1 cellular context compared by ENCODE assay signal in the genomic region with DNA sequence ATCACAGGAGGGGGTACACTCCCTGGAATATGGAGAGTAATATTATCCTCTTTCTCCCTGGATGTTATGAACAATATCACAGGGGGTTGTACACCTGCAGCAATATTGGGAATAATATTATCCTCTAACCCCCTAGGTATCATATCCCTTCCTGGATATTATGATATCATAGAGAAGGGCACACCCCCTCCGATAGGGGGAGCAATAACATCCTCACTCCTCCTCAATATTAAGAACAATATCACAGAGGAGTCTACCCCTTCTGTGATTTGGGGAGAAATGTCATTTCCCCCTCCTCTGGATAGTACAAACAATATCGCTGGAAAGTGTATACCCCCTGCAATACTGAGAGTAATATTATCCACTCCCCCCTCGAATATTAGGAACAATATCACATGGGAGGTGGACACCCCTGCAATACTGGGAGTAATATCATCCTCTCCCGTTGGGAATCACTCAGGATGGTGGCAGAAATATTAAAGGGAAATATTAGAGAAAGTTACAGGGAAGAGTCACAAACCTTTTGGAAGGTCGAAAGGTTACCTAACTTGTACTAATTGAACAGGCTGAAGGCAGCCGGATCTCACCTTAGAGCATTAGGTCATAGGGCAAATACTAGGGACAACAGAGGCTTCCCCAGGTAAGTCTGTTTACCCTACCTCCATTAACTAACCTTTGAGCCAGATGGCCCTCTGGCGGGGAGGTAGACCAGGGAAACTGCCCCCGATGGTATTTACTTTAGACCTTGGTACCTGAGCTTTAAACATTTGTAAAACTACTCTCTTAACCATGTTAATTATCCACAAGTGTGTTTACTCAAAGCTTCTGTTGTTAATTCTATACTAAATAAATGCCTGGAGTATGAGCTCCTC.
TF ChIP-seq lines count a peak whose summit lies in the region.

No MANE protein-coding gene starts in this region.

TF ChIP-seq in HepG2, 621 proteins besides CTCF, POLR2A, EP300 and RAD21 (continued from another document and continues in another):
- TF ChIP-seq, protein P1, sequence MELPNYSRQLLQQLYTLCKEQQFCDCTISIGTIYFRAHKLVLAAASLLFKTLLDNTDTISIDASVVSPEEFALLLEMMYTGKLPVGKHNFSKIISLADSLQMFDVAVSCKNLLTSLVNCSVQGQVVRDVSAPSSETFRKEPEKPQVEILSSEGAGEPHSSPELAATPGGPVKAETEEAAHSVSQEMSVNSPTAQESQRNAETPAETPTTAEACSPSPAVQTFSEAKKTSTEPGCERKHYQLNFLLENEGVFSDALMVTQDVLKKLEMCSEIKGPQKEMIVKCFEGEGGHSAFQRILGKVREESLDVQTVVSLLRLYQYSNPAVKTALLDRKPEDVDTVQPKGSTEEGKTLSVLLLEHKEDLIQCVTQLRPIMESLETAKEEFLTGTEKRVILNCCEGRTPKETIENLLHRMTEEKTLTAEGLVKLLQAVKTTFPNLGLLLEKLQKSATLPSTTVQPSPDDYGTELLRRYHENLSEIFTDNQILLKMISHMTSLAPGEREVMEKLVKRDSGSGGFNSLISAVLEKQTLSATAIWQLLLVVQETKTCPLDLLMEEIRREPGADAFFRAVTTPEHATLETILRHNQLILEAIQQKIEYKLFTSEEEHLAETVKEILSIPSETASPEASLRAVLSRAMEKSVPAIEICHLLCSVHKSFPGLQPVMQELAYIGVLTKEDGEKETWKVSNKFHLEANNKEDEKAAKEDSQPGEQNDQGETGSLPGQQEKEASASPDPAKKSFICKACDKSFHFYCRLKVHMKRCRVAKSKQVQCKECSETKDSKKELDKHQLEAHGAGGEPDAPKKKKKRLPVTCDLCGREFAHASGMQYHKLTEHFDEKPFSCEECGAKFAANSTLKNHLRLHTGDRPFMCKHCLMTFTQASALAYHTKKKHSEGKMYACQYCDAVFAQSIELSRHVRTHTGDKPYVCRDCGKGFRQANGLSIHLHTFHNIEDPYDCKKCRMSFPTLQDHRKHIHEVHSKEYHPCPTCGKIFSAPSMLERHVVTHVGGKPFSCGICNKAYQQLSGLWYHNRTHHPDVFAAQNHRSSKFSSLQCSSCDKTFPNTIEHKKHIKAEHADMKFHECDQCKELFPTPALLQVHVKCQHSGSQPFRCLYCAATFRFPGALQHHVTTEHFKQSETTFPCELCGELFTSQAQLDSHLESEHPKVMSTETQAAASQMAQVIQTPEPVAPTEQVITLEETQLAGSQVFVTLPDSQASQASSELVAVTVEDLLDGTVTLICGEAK (IDR thresholded peaks at IDR 0.05) = no peak
- TF ChIP-seq, protein P1 (CRISPR knock-in tag; IDR thresholded peaks at IDR 0.05) = no peak; the same call in 1 of the 2 replicates
- TF ChIP-seq ZNF557 (CRISPR knock-in tag; IDR thresholded peaks at IDR 0.05) = no peak
- TF ChIP-seq SPEN (CRISPR knock-in tag; IDR thresholded peaks at IDR 0.05; ENCODE audit: low read depth) = peak; percentile 60; the same call in 1 of the 2 replicates
- no peak for TF ChIP-seq ZNF263 (CRISPR knock-in tag; IDR thresholded peaks at IDR 0.05)
- peak; percentile 57; the same call in 1 of the 2 replicates for TF ChIP-seq ZNF772 (CRISPR knock-in tag; IDR thresholded peaks at IDR 0.05)
- no peak for TF ChIP-seq CREB1 (IDR thresholded peaks at IDR 0.05)
- 0 out of 2 replicates have a peak, but pooled peaks have one; percentile 13 for TF ChIP-seq CREB1 (CRISPR knock-in tag; IDR thresholded peaks at IDR 0.05)
- peak; percentile 17; the same call in 1 of the 2 replicates for TF ChIP-seq GATAD1 (CRISPR knock-in tag; IDR thresholded peaks at IDR 0.05)
- TF ChIP-seq FOXC1 (CRISPR knock-in tag; IDR thresholded peaks at IDR 0.05; ENCODE audit: borderline replicate concordance) = peak; percentile 33; the same call in 1 of the 2 replicates
- TF ChIP-seq KDM6A (CRISPR knock-in tag; IDR thresholded peaks at IDR 0.05; ENCODE audit: low read depth) = peak; percentile 78
- TF ChIP-seq, protein P2, sequence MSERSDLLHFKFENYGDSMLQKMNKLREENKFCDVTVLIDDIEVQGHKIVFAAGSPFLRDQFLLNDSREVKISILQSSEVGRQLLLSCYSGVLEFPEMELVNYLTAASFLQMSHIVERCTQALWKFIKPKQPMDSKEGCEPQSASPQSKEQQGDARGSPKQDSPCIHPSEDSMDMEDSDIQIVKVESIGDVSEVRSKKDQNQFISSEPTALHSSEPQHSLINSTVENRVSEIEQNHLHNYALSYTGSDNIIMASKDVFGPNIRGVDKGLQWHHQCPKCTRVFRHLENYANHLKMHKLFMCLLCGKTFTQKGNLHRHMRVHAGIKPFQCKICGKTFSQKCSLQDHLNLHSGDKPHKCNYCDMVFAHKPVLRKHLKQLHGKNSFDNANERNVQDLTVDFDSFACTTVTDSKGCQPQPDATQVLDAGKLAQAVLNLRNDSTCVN (CRISPR knock-in tag; IDR thresholded peaks at IDR 0.05; ENCODE audit: borderline replicate concordance) = no peak
- TF ChIP-seq, protein P3, sequence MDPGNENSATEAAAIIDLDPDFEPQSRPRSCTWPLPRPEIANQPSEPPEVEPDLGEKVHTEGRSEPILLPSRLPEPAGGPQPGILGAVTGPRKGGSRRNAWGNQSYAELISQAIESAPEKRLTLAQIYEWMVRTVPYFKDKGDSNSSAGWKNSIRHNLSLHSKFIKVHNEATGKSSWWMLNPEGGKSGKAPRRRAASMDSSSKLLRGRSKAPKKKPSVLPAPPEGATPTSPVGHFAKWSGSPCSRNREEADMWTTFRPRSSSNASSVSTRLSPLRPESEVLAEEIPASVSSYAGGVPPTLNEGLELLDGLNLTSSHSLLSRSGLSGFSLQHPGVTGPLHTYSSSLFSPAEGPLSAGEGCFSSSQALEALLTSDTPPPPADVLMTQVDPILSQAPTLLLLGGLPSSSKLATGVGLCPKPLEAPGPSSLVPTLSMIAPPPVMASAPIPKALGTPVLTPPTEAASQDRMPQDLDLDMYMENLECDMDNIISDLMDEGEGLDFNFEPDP (CRISPR knock-in tag; conservative IDR thresholded peaks at IDR 0.05) = 0 out of 2 replicates have a peak, but pooled peaks have one; percentile 40
- TF ChIP-seq, protein P4, sequence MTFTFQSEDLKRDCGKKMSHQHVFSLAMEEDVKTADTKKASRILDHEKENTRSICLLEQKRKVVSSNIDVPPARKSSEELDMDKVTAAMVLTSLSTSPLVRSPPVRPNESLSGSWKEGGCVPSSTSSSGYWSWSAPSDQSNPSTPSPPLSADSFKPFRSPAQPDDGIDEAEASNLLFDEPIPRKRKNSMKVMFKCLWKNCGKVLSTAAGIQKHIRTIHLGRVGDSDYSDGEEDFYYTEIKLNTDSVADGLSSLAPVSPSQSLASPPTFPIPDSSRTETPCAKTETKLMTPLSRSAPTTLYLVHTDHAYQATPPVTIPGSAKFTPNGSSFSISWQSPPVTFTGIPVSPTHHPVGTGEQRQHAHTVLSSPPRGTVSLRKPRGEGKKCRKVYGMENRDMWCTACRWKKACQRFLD (CRISPR knock-in tag; IDR thresholded peaks at IDR 0.05; ENCODE audit: borderline replicate concordance) = no peak
- TF ChIP-seq ZMAT3 (CRISPR knock-in tag; conservative IDR thresholded peaks at IDR 0.05) = no peak
- TF ChIP-seq ZNF615 (CRISPR knock-in tag; IDR thresholded peaks at IDR 0.05; ENCODE audit: borderline replicate concordance) = 0 out of 2 replicates have a peak, but pooled peaks have one; percentile 42
- TF ChIP-seq, protein P5, sequence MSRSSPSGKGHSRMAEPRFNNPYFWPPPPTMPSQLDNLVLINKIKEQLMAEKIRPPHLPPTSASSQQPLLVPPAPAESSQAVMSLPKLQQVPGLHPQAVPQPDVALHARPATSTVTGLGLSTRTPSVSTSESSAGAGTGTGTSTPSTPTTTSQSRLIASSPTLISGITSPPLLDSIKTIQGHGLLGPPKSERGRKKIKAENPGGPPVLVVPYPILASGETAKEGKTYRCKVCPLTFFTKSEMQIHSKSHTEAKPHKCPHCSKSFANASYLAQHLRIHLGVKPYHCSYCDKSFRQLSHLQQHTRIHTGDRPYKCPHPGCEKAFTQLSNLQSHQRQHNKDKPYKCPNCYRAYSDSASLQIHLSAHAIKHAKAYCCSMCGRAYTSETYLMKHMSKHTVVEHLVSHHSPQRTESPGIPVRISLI (CRISPR knock-in tag; IDR thresholded peaks at IDR 0.05; ENCODE audit: borderline replicate concordance) = peak; percentile 43; the same call in 1 of the 2 replicates
- peak; percentile 62; the same call in 1 of the 2 replicates for TF ChIP-seq BCL6 (CRISPR knock-in tag; IDR thresholded peaks at IDR 0.05)
- TF ChIP-seq KLF16 (CRISPR knock-in tag; IDR thresholded peaks at IDR 0.05) = 0 out of 4 replicates have a peak, but pooled peaks of 1 of the 2 experiments have one; percentile 42
- TF ChIP-seq HNF4G (IDR thresholded peaks at IDR 0.05; ENCODE audit: borderline replicate concordance, low read depth, low read length) = peak; percentile 81
- TF ChIP-seq HNF4G (CRISPR knock-in tag; IDR thresholded peaks at IDR 0.05; ENCODE audit: borderline replicate concordance, low read depth) = peak; percentile 78; the same call in 1 of the 2 replicates
- TF ChIP-seq FOSL2 (CRISPR knock-in tag; IDR thresholded peaks at IDR 0.05) = 0 out of 2 replicates have a peak, but pooled peaks have one; percentile 12
- TF ChIP-seq, protein P6, sequence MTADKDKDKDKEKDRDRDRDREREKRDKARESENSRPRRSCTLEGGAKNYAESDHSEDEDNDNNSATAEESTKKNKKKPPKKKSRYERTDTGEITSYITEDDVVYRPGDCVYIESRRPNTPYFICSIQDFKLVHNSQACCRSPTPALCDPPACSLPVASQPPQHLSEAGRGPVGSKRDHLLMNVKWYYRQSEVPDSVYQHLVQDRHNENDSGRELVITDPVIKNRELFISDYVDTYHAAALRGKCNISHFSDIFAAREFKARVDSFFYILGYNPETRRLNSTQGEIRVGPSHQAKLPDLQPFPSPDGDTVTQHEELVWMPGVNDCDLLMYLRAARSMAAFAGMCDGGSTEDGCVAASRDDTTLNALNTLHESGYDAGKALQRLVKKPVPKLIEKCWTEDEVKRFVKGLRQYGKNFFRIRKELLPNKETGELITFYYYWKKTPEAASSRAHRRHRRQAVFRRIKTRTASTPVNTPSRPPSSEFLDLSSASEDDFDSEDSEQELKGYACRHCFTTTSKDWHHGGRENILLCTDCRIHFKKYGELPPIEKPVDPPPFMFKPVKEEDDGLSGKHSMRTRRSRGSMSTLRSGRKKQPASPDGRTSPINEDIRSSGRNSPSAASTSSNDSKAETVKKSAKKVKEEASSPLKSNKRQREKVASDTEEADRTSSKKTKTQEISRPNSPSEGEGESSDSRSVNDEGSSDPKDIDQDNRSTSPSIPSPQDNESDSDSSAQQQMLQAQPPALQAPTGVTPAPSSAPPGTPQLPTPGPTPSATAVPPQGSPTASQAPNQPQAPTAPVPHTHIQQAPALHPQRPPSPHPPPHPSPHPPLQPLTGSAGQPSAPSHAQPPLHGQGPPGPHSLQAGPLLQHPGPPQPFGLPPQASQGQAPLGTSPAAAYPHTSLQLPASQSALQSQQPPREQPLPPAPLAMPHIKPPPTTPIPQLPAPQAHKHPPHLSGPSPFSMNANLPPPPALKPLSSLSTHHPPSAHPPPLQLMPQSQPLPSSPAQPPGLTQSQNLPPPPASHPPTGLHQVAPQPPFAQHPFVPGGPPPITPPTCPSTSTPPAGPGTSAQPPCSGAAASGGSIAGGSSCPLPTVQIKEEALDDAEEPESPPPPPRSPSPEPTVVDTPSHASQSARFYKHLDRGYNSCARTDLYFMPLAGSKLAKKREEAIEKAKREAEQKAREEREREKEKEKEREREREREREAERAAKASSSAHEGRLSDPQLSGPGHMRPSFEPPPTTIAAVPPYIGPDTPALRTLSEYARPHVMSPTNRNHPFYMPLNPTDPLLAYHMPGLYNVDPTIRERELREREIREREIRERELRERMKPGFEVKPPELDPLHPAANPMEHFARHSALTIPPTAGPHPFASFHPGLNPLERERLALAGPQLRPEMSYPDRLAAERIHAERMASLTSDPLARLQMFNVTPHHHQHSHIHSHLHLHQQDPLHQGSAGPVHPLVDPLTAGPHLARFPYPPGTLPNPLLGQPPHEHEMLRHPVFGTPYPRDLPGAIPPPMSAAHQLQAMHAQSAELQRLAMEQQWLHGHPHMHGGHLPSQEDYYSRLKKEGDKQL (CRISPR knock-in tag; IDR thresholded peaks at IDR 0.05; ENCODE audit: low read depth) = peak; percentile 74
- no peak for TF ChIP-seq ZNF790 (CRISPR knock-in tag; IDR thresholded peaks at IDR 0.05; ENCODE audit: borderline replicate concordance)
- no peak for TF ChIP-seq TCF12 (IDR thresholded peaks at IDR 0.05)
- TF ChIP-seq TCF12 (CRISPR knock-in tag; IDR thresholded peaks at IDR 0.05) = no peak; the same call in 1 of the 2 replicates
- peak; percentile 88 for TF ChIP-seq ZSCAN31 (CRISPR knock-in tag; IDR thresholded peaks at IDR 0.05; ENCODE audit: low read depth)
